ENCODE assay signal across 17 cellular contexts in the genomic region with DNA sequence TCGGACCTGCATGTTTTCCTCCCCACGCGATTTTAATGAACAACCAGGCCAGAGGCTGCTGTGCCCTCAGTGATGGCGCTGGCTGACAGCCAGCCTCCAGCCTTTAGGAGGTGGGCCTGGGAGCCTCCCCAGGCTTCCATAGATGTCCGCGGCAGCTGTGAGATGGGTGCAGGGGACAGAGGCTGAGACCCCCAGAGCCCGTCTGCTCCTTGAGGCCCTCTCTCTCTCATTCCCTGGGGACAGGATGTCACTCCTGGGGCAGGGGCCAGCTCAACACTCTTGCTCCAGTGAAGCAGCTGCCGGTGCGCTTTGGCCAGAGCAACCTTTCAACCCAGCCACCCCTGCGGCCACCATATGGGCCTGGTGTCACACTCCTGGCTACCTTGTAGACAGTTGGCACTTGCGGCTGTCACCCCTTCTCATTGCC. TPM values are rescaled to one million over a fixed set of nuclear protein-coding genes. Genes with fewer than 3 reads are reported as not detected.
DNase-seq lines count a peak whose midpoint lies in the region; ATAC-seq and TF ChIP-seq lines count a peak whose summit lies in the region.
"Had no signal": no experiment of that assay in that cellular context is flagged by ENCODE, and none has a peak within 500 bp of the region (broad histone marks: within the 10 kb centered on the region; RNA-seq: fewer than 3 reads in every experiment).

No MANE protein-coding gene starts in this region.

- DNase-seq in natural killer cell treated with Interleukin-12 subunit alpha and Interleukin-12 subunit beta and Interleukin-15 and Interleukin-18, amount 100 ng/mL, for 72 hours (ENCODE audit: low spot score): no peak
- DNase-seq in HuH-7.5 (ENCODE audit: low spot score): no peak
- DNase-seq in OCI-M2 (lab: John Stamatoyannopoulos, UW; ENCODE audit: unreplicated experiment): no peak

- peaks cover 19% of the 10 kb centered on the region in 2 donors for H3K4me1 Mint-ChIP-seq in natural killer cell treated with Interleukin-12 subunit alpha and Interleukin-12 subunit beta and Interleukin-15 and Interleukin-18, amount 100 ng/mL, for 72 hours (ENCODE audit: low read depth in 2 of 2)
- peaks cover 26% of the 10 kb centered on the region for H3K4me1 Mint-ChIP-seq in stimulated activated memory B cell treated with anti-CD40 and anti-IgM and Interleukin-4, amounts not matched to agents 10 μg/mL and 1 μg/mL and 100 μg/mL, for 72 hours

- H3K9me3 Mint-ChIP-seq in natural killer cell treated with Interleukin-12 subunit alpha and Interleukin-12 subunit beta and Interleukin-15 and Interleukin-18, amount 100 ng/mL, for 72 hours: no peaks in the 10 kb centered on the region
- H3K9me3 Mint-ChIP-seq in stimulated activated memory B cell treated with anti-CD40 and anti-IgM and Interleukin-4, amounts not matched to agents 10 μg/mL and 1 μg/mL and 100 μg/mL, for 72 hours: no peaks in the 10 kb centered on the region
- H3K9me3 Mint-ChIP-seq: activated naive CD8-positive, alpha-beta T cell treated with anti-CD3 and anti-CD28 coated beads for 36 hours; naive thymus-derived CD4-positive, alpha-beta T cell; stimulated activated naive CD8-positive, alpha-beta T cell treated with anti-CD3 and anti-CD28 coated beads, Interleukin-15, Interleukin-2, amounts not matched to agents 100 ng/mL and 50 ng/mL, for 24 hours had no signal

- H3K4me3 Mint-ChIP-seq in natural killer cell treated with Interleukin-12 subunit alpha and Interleukin-12 subunit beta and Interleukin-15 and Interleukin-18, amount 100 ng/mL, for 72 hours: no peak overlapping the region
- H3K4me3 Mint-ChIP-seq in stimulated activated memory B cell treated with anti-CD40 and anti-IgM and Interleukin-4, amounts not matched to agents 10 μg/mL and 1 μg/mL and 100 μg/mL, for 72 hours: no peak overlapping the region
- H3K4me3 Mint-ChIP-seq: activated naive CD8-positive, alpha-beta T cell treated with anti-CD3 and anti-CD28 coated beads for 36 hours; stimulated activated naive CD8-positive, alpha-beta T cell treated with anti-CD3 and anti-CD28 coated beads, Interleukin-15, Interleukin-2, amounts not matched to agents 100 ng/mL and 50 ng/mL, for 24 hours had no signal

- no peak overlapping the region for H3K4me3 ChIP-seq in HUES6 (ENCODE audit: low read depth, low read length)
- no peak overlapping the region for H3K4me3 ChIP-seq in neural cell (ENCODE audit: low read length)
- H3K4me3 ChIP-seq: A549, ascending aorta, esophagus muscularis mucosa, MG63, tibial artery had no signal

- H4K20me1 ChIP-seq in neural cell (ENCODE audit: insufficient read depth): no peaks in the 10 kb centered on the region

- H3K27me3 Mint-ChIP-seq in natural killer cell treated with Interleukin-12 subunit alpha and Interleukin-12 subunit beta and Interleukin-15 and Interleukin-18, amount 100 ng/mL, for 72 hours: no peaks in the 10 kb centered on the region
- H3K27me3 Mint-ChIP-seq in stimulated activated memory B cell treated with anti-CD40 and anti-IgM and Interleukin-4, amounts not matched to agents 10 μg/mL and 1 μg/mL and 100 μg/mL, for 72 hours: no peaks in the 10 kb centered on the region
- H3K27me3 Mint-ChIP-seq: activated naive CD8-positive, alpha-beta T cell treated with anti-CD3 and anti-CD28 coated beads for 36 hours; CD4-positive, alpha-beta memory T cell; stimulated activated naive CD8-positive, alpha-beta T cell treated with anti-CD3 and anti-CD28 coated beads, Interleukin-15, Interleukin-2, amounts not matched to agents 100 ng/mL and 50 ng/mL, for 24 hours had no signal

- H3K9ac ChIP-seq in HUES6 (ENCODE audit: low read length) (peak overlapping the region; percentile 42), neural cell (ENCODE audit: low read length) (peak overlapping the region; percentile 34)

- no peaks in the 10 kb centered on the region for H3K36me3 Mint-ChIP-seq in natural killer cell treated with Interleukin-12 subunit alpha and Interleukin-12 subunit beta and Interleukin-15 and Interleukin-18, amount 100 ng/mL, for 72 hours
- H3K36me3 Mint-ChIP-seq in stimulated activated memory B cell treated with anti-CD40 and anti-IgM and Interleukin-4, amounts not matched to agents 10 μg/mL and 1 μg/mL and 100 μg/mL, for 72 hours: peaks cover 18% of the 10 kb centered on the region

- no peak for TF ChIP-seq CTCF in 22Rv1 (IDR thresholded peaks at IDR 0.05)
- no peak for TF ChIP-seq CTCF in neural cell (IDR thresholded peaks at IDR 0.05; ENCODE audit: poor library complexity, severe bottlenecking)

- ATAC-seq in natural killer cell treated with Interleukin-12 subunit alpha and Interleukin-12 subunit beta and Interleukin-15 and Interleukin-18, amount 100 ng/mL, for 72 hours: no peak
- no peak for ATAC-seq in stimulated activated memory B cell treated with anti-CD40 and anti-IgM and Interleukin-4, amounts not matched to agents 10 μg/mL and 1 μg/mL and 100 μg/mL, for 72 hours

- H3K27ac Mint-ChIP-seq in natural killer cell treated with Interleukin-12 subunit alpha and Interleukin-12 subunit beta and Interleukin-15 and Interleukin-18, amount 100 ng/mL, for 72 hours: no peak overlapping the region
- H3K27ac Mint-ChIP-seq in stimulated activated memory B cell treated with anti-CD40 and anti-IgM and Interleukin-4, amounts not matched to agents 10 μg/mL and 1 μg/mL and 100 μg/mL, for 72 hours: no peak overlapping the region
- H3K27ac Mint-ChIP-seq: activated naive CD8-positive, alpha-beta T cell treated with anti-CD3 and anti-CD28 coated beads for 36 hours; stimulated activated naive CD8-positive, alpha-beta T cell treated with anti-CD3 and anti-CD28 coated beads, Interleukin-15, Interleukin-2, amounts not matched to agents 100 ng/mL and 50 ng/mL, for 24 hours had no signal

- H3K36me3 ChIP-seq in HUES6 (ENCODE audit: control insufficient read depth, insufficient read depth, low read length): peaks cover 27% of the 10 kb centered on the region
- no peaks in the 10 kb centered on the region for H3K36me3 ChIP-seq in neural cell (ENCODE audit: insufficient read depth, low read length)
- H3K36me3 ChIP-seq: MG63 had no signal

- no peak for TF ChIP-seq RAD21 in neural cell (conservative IDR thresholded peaks at IDR 0.05)

- H3K4me2 ChIP-seq in neural cell (ENCODE audit: low read length): no peak overlapping the region

- peak overlapping the region; percentile 40 for H3K27ac ChIP-seq in 22Rv1
- no peak overlapping the region for H3K27ac ChIP-seq in HUES6 (ENCODE audit: low read depth, low read length)
- peak overlapping the region; percentile 74 for H3K27ac ChIP-seq in cingulate gyrus (ENCODE audit: low read depth, low read length)
- H3K27ac ChIP-seq in neural cell (ENCODE audit: low read length): no peak overlapping the region
- H3K27ac ChIP-seq: ascending aorta, esophagus muscularis mucosa, tibial artery had no signal

- no peak for TF ChIP-seq EP300 in neural cell (conservative IDR thresholded peaks at IDR 0.05; ENCODE audit: poor library complexity, severe bottlenecking)

- peaks cover 9% of the 10 kb centered on the region for H3K4me1 ChIP-seq in HUES6 (ENCODE audit: control insufficient read depth, insufficient read depth, low read length)

- H3K9me3 ChIP-seq in HUES6 (ENCODE audit: control insufficient read depth, insufficient read depth, low read depth, low read length) (no peaks in the 10 kb centered on the region), neural cell (ENCODE audit: low read length) (no peaks in the 10 kb centered on the region)
- H3K9me3 ChIP-seq: A549, ascending aorta, esophagus muscularis mucosa, MG63, tibial artery had no signal

- no peaks in the 10 kb centered on the region for H3K9me2 ChIP-seq in neural cell (ENCODE audit: insufficient read depth, low read length)

- H3K27me3 ChIP-seq in HUES6 (ENCODE audit: control insufficient read depth, insufficient read depth, low read length) (no peaks in the 10 kb centered on the region), neural cell (ENCODE audit: insufficient read depth, low read depth, low read length) (no peaks in the 10 kb centered on the region)
- H3K27me3 ChIP-seq: ascending aorta, MG63 had no signal

- no peak overlapping the region for H2AFZ ChIP-seq in neural cell (ENCODE audit: low read depth, low read length)

- no peaks in the 10 kb centered on the region for H3K79me2 ChIP-seq in neural cell (replicated peaks; ENCODE audit: insufficient read depth, low read length)

- H3F3A ChIP-seq in neural cell (ENCODE audit: insufficient read depth, low read length, poor library complexity, severe bottlenecking): no peaks in the 10 kb centered on the region

TF ChIP-seq in neural cell, 6 proteins besides CTCF, POLR2A, EP300 and RAD21 (continues in another document):
- no peak for TF ChIP-seq REST (IDR thresholded peaks at IDR 0.05; ENCODE audit: borderline replicate concordance)
- no peak for TF ChIP-seq SMC3 (conservative IDR thresholded peaks at IDR 0.05; ENCODE audit: poor library complexity)
- no peak for TF ChIP-seq POLR2AphosphoS5 (IDR thresholded peaks at IDR 0.05)

RNA-seq across cellular contexts. Expression of gene MVK, which starts 24.8 kb away (rescaled TPM):
- polyA plus RNA-seq in neural cell: 45.7 and 65.5 TPM in 2 replicates
- polyA minus RNA-seq in neural cell: 36.9 and 43.8 TPM in 2 replicates
- 10 to 100 TPM; 23.1 to 27.5 TPM for total RNA-seq in natural killer cell treated with Interleukin-12 subunit alpha and Interleukin-12 subunit beta and Interleukin-15 and Interleukin-18, amount 100 ng/mL, for 72 hours

RNA-seq across cellular contexts. Expression of gene MMAB, which starts 25.1 kb away (rescaled TPM):
- 43.2 and 52.6 TPM in 2 replicates for polyA plus RNA-seq in neural cell
- polyA minus RNA-seq in neural cell: 22.3 and 27.0 TPM in 2 replicates
- 10 to 100 TPM; 36.4 to 40.2 TPM for total RNA-seq in natural killer cell treated with Interleukin-12 subunit alpha and Interleukin-12 subunit beta and Interleukin-15 and Interleukin-18, amount 100 ng/mL, for 72 hours

Comparison
In these comparisons a context has a peak if more than half of its experiments do, and no peak if none do; other contexts are left out.
1. H3K27ac ChIP-seq: peak in 22Rv1 (single experiment) and cingulate gyrus (single experiment); none in HUES6 (single experiment) and neural cell (single experiment).